8 cellular contexts compared by ENCODE assay signal in the genomic region with DNA sequence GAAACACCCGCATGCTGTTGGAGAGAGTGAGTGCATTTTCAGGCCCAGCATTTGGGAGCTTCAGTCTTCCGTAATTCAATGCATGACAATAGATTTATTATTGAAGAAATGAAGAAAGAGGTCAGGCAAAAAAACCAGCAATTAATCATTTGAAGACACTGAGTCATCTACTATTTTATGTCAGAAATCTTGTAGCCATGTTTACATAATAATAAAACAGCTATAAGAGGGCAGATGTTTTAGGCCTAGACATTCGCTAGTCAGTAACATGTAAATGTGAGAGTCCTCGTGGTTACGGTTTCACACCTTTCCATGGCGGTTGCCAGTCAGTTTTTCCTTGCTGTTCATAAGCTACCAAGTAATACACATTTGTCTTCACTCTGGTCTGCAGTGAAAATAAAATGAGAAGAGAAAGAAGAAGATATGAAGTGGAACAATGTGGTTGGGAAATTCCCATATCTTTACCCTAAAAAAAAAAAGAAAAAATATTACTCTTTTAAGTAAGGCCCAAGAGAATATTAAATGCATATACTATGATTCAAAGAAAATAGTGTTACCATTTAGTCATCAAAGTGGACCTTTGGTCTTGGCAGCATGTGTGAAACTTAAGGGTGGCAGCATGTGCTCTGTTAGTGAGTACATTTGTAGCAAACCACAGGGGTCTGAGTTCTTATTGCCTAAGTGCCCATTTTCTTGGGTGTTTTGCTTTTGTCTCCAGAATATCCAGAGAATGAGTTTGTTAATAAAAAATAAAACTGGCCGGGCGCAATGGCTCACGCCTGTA.
DNase-seq lines count a peak whose midpoint lies in the region; ATAC-seq and TF ChIP-seq lines count a peak whose summit lies in the region.

No MANE protein-coding gene starts in this region.

- H3K4me3 Mint-ChIP-seq in activated naive CD8-positive, alpha-beta T cell treated with anti-CD3 and anti-CD28 coated beads, Interleukin-2, amount 50 U/mL, for 24 hours, result peak overlapping the region; percentile 60

- no peaks in the 10 kb centered on the region for H3K36me3 ChIP-seq in skeletal muscle tissue (ENCODE audit: control insufficient read depth in 3 of 3, insufficient read depth in 3 of 3, low read length in 3 of 3)

- no peaks in the 10 kb centered on the region for H3K9me3 ChIP-seq in skeletal muscle tissue (ENCODE audit: control insufficient read depth in 3 of 3, low read length in 3 of 3)

- no peaks in the 10 kb centered on the region for H3K9me3 Mint-ChIP-seq in activated naive CD8-positive, alpha-beta T cell treated with anti-CD3 and anti-CD28 coated beads, Interleukin-2, amount 50 U/mL, for 24 hours

- no peak overlapping the region for H3K9ac ChIP-seq in skeletal muscle tissue (ENCODE audit: low read depth in 1 of 3, low read length in 3 of 3)

- H3K27ac ChIP-seq in skeletal muscle tissue (ENCODE audit: low read depth, low read length), result peak overlapping the region; percentile 20

- CTCF ChIA-PET in GM10248 (lab: Yijun Ruan, JAX), result interaction anchor here (0.9 to 1.3 kb wide), 5 partner anchors 10 to 287 kb away, joined by 3 read pairs; no protein-coding TSS in a partner anchor

- POLR2A ChIA-PET in GM10248 (lab: Yijun Ruan, JAX), result interaction anchor here (1.1 kb wide), 1 partner anchor 64 kb away, joined by 6 read pairs; no protein-coding TSS in a partner anchor

- peaks cover 65% of the 10 kb centered on the region for H3K4me1 Mint-ChIP-seq in activated naive CD8-positive, alpha-beta T cell treated with anti-CD3 and anti-CD28 coated beads, Interleukin-2, amount 50 U/mL, for 24 hours

- ATAC-seq in GM21723 (IDR thresholded peaks at IDR 0.05; ENCODE audit: unreplicated experiment) (peak; percentile 79), esophagus mucosa (no peak)
- peak; percentile 94 for ATAC-seq in activated naive CD8-positive, alpha-beta T cell treated with anti-CD3 and anti-CD28 coated beads, Interleukin-2, amount 50 U/mL, for 24 hours

- peak overlapping the region; percentile 95 for H3K27ac Mint-ChIP-seq in activated naive CD8-positive, alpha-beta T cell treated with anti-CD3 and anti-CD28 coated beads, Interleukin-2, amount 50 U/mL, for 24 hours

- H3K4me3 ChIP-seq in skeletal muscle tissue (ENCODE audit: low read length in 3 of 3), result no peak overlapping the region

- H3K27me3 ChIP-seq in skeletal muscle tissue (ENCODE audit: control insufficient read depth in 3 of 3, insufficient read depth in 3 of 3, low read length in 3 of 3), result no peaks in the 10 kb centered on the region

- peaks cover 27 to 39% (median 38%) of the 10 kb centered on the region in 3 donors for H3K4me1 ChIP-seq in skeletal muscle tissue (ENCODE audit: control insufficient read depth in 3 of 3, insufficient read depth in 3 of 3, low read length in 3 of 3)

- H3K36me3 Mint-ChIP-seq in activated naive CD8-positive, alpha-beta T cell treated with anti-CD3 and anti-CD28 coated beads, Interleukin-2, amount 50 U/mL, for 24 hours (ENCODE audit: low read depth), result no peaks in the 10 kb centered on the region

- H3K27me3 Mint-ChIP-seq in activated naive CD8-positive, alpha-beta T cell treated with anti-CD3 and anti-CD28 coated beads, Interleukin-2, amount 50 U/mL, for 24 hours, result peaks cover 2% of the 10 kb centered on the region

- TF ChIP-seq CTCF in GM10248 (IDR thresholded peaks at IDR 0.05; ENCODE audit: control extremely low read depth, extremely low read depth, low read depth, missing control alignments), result no peak

- DNase-seq in GM10248 (ENCODE audit: extremely low spot score) (peak; percentile 61), MV-4-11 (lab: John Stamatoyannopoulos, UW) (peak; percentile 49), NCI-H1092 treated with DMSO at 0.1 percent for 48 hours (lab: John Stamatoyannopoulos, UW) (no peak), HT-29 (ENCODE audit: low spot score) (no peak)
- peak; percentile 73 for DNase-seq in activated naive CD8-positive, alpha-beta T cell treated with anti-CD3 and anti-CD28 coated beads, Interleukin-2, amount 50 U/mL, for 24 hours

Comparison
In these comparisons a context has a peak if more than half of its experiments do, and no peak if none do; other contexts are left out.
1. DNase-seq: peak in GM10248 (single experiment), MV-4-11 (single experiment) and activated naive CD8-positive, alpha-beta T cell treated with anti-CD3 and anti-CD28 coated beads, Interleukin-2, amount 50 U/mL, for 24 hours (single experiment); none in NCI-H1092 treated with DMSO at 0.1 percent for 48 hours (single experiment) and HT-29 (single experiment).